ENCODE assay signal across 27 cellular contexts in the genomic region with DNA sequence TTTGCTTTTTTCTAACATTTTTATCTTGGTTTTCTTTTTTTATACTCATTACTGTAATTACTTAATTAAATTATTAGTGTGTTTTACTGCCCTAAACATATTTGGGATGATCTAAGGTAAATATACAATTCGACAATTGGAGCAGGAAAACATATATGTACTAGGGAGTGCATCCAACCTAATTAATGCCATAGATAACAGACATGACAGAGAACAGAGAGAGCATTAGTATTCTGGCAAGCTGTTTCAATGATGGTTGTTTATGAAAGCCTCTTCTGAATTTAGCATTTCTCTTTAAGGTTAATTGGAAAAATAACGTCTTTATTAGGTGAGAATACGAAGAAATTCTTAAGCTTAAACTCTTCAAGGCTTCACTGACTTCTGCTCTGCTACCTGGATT.
DNase-seq lines count a peak whose midpoint lies in the region; ATAC-seq, FAIRE-seq and TF ChIP-seq lines count a peak whose summit lies in the region.
"Had no signal": no experiment of that assay in that cellular context is flagged by ENCODE, and none has a peak within 500 bp of the region (broad histone marks: within the 10 kb centered on the region; RNA-seq: fewer than 3 reads in every experiment).

No MANE protein-coding gene starts in this region.

- H4K8ac ChIP-seq in trophoblast cell (ENCODE audit: low read depth, low read length), result no peak overlapping the region

- no peaks in the 10 kb centered on the region for H3K79me1 ChIP-seq in trophoblast cell (ENCODE audit: low read length)

- no peak overlapping the region for H3K18ac ChIP-seq in trophoblast cell (ENCODE audit: low read length)

- H3K9me3 Mint-ChIP-seq in progenitor cell of endocrine pancreas (ENCODE audit: low read depth), result no peaks in the 10 kb centered on the region

- H3K9ac ChIP-seq in kidney (ENCODE audit: low read length in 2 of 2) (no peak overlapping the region), trophoblast cell (ENCODE audit: low read length) (no peak overlapping the region)
- H3K9ac ChIP-seq: BLaER1 had no signal

- H3K27me3 Mint-ChIP-seq in progenitor cell of endocrine pancreas, result no peaks in the 10 kb centered on the region
- H3K27me3 Mint-ChIP-seq: CD4-positive, alpha-beta memory T cell; CD4-positive, CD25-positive, alpha-beta regulatory T cell; CD8-positive, alpha-beta memory T cell had no signal

- H2BK120ac ChIP-seq in trophoblast cell (ENCODE audit: insufficient read depth, low read length, poor library complexity), result no peak overlapping the region

- no peak overlapping the region for H3K4me3 ChIP-seq in kidney (ENCODE audit: low read length in 2 of 2)
- no peak overlapping the region for H3K4me3 ChIP-seq in trophoblast cell (ENCODE audit: low read depth, low read length)
- H3K4me3 ChIP-seq in hepatocyte, result no peak overlapping the region
- H3K4me3 ChIP-seq: A549, BLaER1, GM12878 had no signal

- no peaks in the 10 kb centered on the region for H3K9me2 ChIP-seq in hepatocyte (replicated peaks; ENCODE audit: insufficient read depth)

- H3K4ac ChIP-seq in trophoblast cell (ENCODE audit: low read depth, low read length), result no peak overlapping the region

- H4K20me1 ChIP-seq in hepatocyte (ENCODE audit: insufficient read depth, poor library complexity, severe bottlenecking), result no peaks in the 10 kb centered on the region
- H4K20me1 ChIP-seq: BLaER1 had no signal

- H2AFZ ChIP-seq in trophoblast cell (ENCODE audit: insufficient read depth, low read length, poor library complexity), result no peak overlapping the region
- H2AFZ ChIP-seq in hepatocyte, result no peak overlapping the region

- no peak; the same call in 2 of the 3 replicates for ATAC-seq in SK-N-SH treated with all-trans-retinoic acid at 6 μM for 48 hours
- ATAC-seq: A549, GM12878 had no signal

- no peak overlapping the region for H2BK5ac ChIP-seq in trophoblast cell (ENCODE audit: low read depth, low read length, poor library complexity)

- no peaks in the 10 kb centered on the region for H3K79me2 ChIP-seq in trophoblast cell (ENCODE audit: control insufficient read depth, insufficient read depth, low read length, poor library complexity)
- H3K79me2 ChIP-seq in hepatocyte, result no peaks in the 10 kb centered on the region

- no peak overlapping the region for H3K14ac ChIP-seq in trophoblast cell (ENCODE audit: low read length)

- no peak overlapping the region for H3K4me3 Mint-ChIP-seq in progenitor cell of endocrine pancreas (ENCODE audit: low read depth)
- H3K4me3 Mint-ChIP-seq: CD14-positive monocyte; CD4-positive, alpha-beta memory T cell; CD4-positive, CD25-positive, alpha-beta regulatory T cell; CD8-positive, alpha-beta memory T cell had no signal

- H2AK5ac ChIP-seq in trophoblast cell (ENCODE audit: low read length), result no peak overlapping the region

- no CpG with 5 or more reads among the region's 3 CpGs for WGBS in trophoblast cell (ENCODE audit: extremely low coverage, insufficient coverage, insufficient read length)
- 59% methylated on average over 3 of the region's 3 CpGs for WGBS in hepatocyte (ENCODE audit: low lambda C conversion rate, missing lambda C conversion rate)

- no peak overlapping the region for H2BK12ac ChIP-seq in trophoblast cell (ENCODE audit: low read length)

- H3K27ac Mint-ChIP-seq in progenitor cell of endocrine pancreas, result peak overlapping the region; percentile 4
- H3K27ac Mint-ChIP-seq: CD14-positive monocyte; CD4-positive, alpha-beta memory T cell; CD4-positive, CD25-positive, alpha-beta regulatory T cell; CD8-positive, alpha-beta memory T cell had no signal

- no peaks in the 10 kb centered on the region for H3K27me3 ChIP-seq in trophoblast cell (ENCODE audit: insufficient read depth, low read length)
- no peaks in the 10 kb centered on the region for H3K27me3 ChIP-seq in hepatocyte
- H3K27me3 ChIP-seq: BE2C, BLaER1 had no signal

- no peak overlapping the region for H4K12ac ChIP-seq in trophoblast cell (ENCODE audit: low read depth, low read length)

- DNase-seq in SK-N-DZ (ENCODE audit: low spot score) (peak; percentile 57), kidney (no peak), progenitor cell of endocrine pancreas (ENCODE audit: low spot score, unreplicated experiment) (no peak), trophoblast cell (no peak), hepatocyte (ENCODE audit: low spot score) (no peak)
- no peak for DNase-seq in stimulated activated CD4-positive, alpha-beta T cell treated with anti-CD3 and anti-CD28 coated beads, Interleukin-15, amount 100 ng/mL, for 24 hours
- DNase-seq: BE2C; C1 segment of cervical spinal cord; CD4-positive, alpha-beta memory T cell; CD4-positive, CD25-positive, alpha-beta regulatory T cell; CD8-positive, alpha-beta memory T cell; COR-L47; DMS 273 treated with DMSO at 0.1 percent for 48 hours; DMS153; DMS53; DMS79; DND-41; EL; GDM1 had no signal

- no peak for TF ChIP-seq CTCF in kidney (IDR thresholded peaks at IDR 0.05; ENCODE audit: borderline replicate concordance, extremely low read depth, insufficient read depth)
- TF ChIP-seq CTCF in progenitor cell of endocrine pancreas (IDR thresholded peaks at IDR 0.05; ENCODE audit: unreplicated experiment), result no peak
- no peak for TF ChIP-seq CTCF in hepatocyte (IDR thresholded peaks at IDR 0.05; ENCODE audit: poor library complexity)

- peak; percentile 35 for FAIRE-seq in kidney (lab: Jason Lieb, UNC)
- FAIRE-seq: A549, GM12878, GM12892, GM18507 had no signal

- intact Hi-C loops in kidney (cut with DNase I), result no loop called here

- H3K4me2 ChIP-seq in trophoblast cell (ENCODE audit: low read length), result no peak overlapping the region
- H3K4me2 ChIP-seq in hepatocyte, result no peak overlapping the region
- H3K4me2 ChIP-seq: A549, BLaER1 had no signal

- H3K36me3 Mint-ChIP-seq in progenitor cell of endocrine pancreas (ENCODE audit: insufficient read depth), result no peaks in the 10 kb centered on the region
- H3K36me3 Mint-ChIP-seq: CD14-positive monocyte; CD4-positive, alpha-beta memory T cell; CD4-positive, CD25-positive, alpha-beta regulatory T cell; CD8-positive, alpha-beta memory T cell had no signal

- H3K23ac ChIP-seq in trophoblast cell (ENCODE audit: low read length), result no peak overlapping the region

- H3K9me3 ChIP-seq in kidney (ENCODE audit: control insufficient read depth in 1 of 2, low read length in 2 of 2) (no peaks in the 10 kb centered on the region), trophoblast cell (ENCODE audit: insufficient read depth, low read depth, low read length) (no peaks in the 10 kb centered on the region), hepatocyte (ENCODE audit: low read depth) (no peaks in the 10 kb centered on the region)
- H3K9me3 ChIP-seq: A549, BE2C, BLaER1 had no signal

- no peaks in the 10 kb centered on the region for H3K4me1 Mint-ChIP-seq in progenitor cell of endocrine pancreas (ENCODE audit: low read depth)
- H3K4me1 Mint-ChIP-seq: CD14-positive monocyte; CD4-positive, alpha-beta memory T cell; CD4-positive, CD25-positive, alpha-beta regulatory T cell; CD8-positive, alpha-beta memory T cell had no signal

- H3K27ac ChIP-seq in kidney (ENCODE audit: low read depth in 2 of 2, low read length in 2 of 2) (no peak overlapping the region), trophoblast cell (ENCODE audit: low read depth, low read length) (no peak overlapping the region), hepatocyte (no peak overlapping the region)
- H3K27ac ChIP-seq: 22Rv1, A549, BLaER1 had no signal

- no peaks in the 10 kb centered on the region for H3K4me1 ChIP-seq in kidney (ENCODE audit: control insufficient read depth in 1 of 2, insufficient read depth in 1 of 2, low read depth in 1 of 2, low read length in 2 of 2)
- H3K4me1 ChIP-seq in trophoblast cell (ENCODE audit: control insufficient read depth in 1 of 2, insufficient read depth in 2 of 2, low read length in 2 of 2), result no peaks in the 10 kb centered on the region
- no peaks in the 10 kb centered on the region for H3K4me1 ChIP-seq in hepatocyte (ENCODE audit: insufficient read depth)
- H3K4me1 ChIP-seq: BE2C had no signal

- no peak overlapping the region for H4K91ac ChIP-seq in trophoblast cell (ENCODE audit: low read depth, low read length)

- H3K36me3 ChIP-seq in kidney (ENCODE audit: control insufficient read depth in 1 of 2, insufficient read depth in 2 of 2, low read length in 2 of 2) (no peaks in the 10 kb centered on the region), trophoblast cell (ENCODE audit: control insufficient read depth in 1 of 2, insufficient read depth in 2 of 2, low read length in 2 of 2) (no peaks in the 10 kb centered on the region), hepatocyte (replicated peaks; ENCODE audit: insufficient read depth, low read depth) (no peaks in the 10 kb centered on the region)
- H3K36me3 ChIP-seq: BE2C, BLaER1 had no signal

TF ChIP-seq in SK-N-SH treated with all-trans-retinoic acid at 6 μM for 48 hours, 23 proteins besides CTCF, POLR2A, EP300 and RAD21 (continues in another document):
- TF ChIP-seq TCF4 (CRISPR knock-in tag; IDR thresholded peaks at IDR 0.05; ENCODE audit: borderline replicate concordance), result peak; percentile 53; the same call in 1 of the 2 replicates
- TF ChIP-seq, protein P1, sequence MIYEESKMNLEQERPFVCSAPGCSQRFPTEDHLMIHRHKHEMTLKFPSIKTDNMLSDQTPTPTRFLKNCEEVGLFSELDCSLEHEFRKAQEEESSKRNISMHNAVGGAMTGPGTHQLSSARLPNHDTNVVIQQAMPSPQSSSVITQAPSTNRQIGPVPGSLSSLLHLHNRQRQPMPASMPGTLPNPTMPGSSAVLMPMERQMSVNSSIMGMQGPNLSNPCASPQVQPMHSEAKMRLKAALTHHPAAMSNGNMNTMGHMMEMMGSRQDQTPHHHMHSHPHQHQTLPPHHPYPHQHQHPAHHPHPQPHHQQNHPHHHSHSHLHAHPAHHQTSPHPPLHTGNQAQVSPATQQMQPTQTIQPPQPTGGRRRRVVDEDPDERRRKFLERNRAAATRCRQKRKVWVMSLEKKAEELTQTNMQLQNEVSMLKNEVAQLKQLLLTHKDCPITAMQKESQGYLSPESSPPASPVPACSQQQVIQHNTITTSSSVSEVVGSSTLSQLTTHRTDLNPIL (CRISPR knock-in tag; IDR thresholded peaks at IDR 0.05; ENCODE audit: low read depth), result no peak
- no peak for TF ChIP-seq ZFP3 (CRISPR knock-in tag; IDR thresholded peaks at IDR 0.05)
